8 cellular contexts compared by ENCODE assay signal in genomic region chr12:64221656-64222010, GRCh38. TPM values are rescaled to one million over a fixed set of nuclear protein-coding genes. Genes with fewer than 3 reads are reported as not detected.
DNase-seq lines count a peak whose midpoint lies in the region; ATAC-seq lines count a peak whose summit lies in the region.

No MANE protein-coding gene starts in this region.

- DNase-seq in AG20443 (ENCODE audit: low spot score) (peak; percentile 90), NCI-H345 (lab: John Stamatoyannopoulos, UW) (peak; percentile 86), mesendoderm (peak; percentile 94)
- peak; percentile 68 to 69 for DNase-seq in activated CD4-positive, alpha-beta T cell treated with anti-CD3 and anti-CD28 coated beads for 4 hours
- peak; percentile 28 for DNase-seq in stimulated activated CD8-positive, alpha-beta memory T cell treated with anti-CD3 and anti-CD28 coated beads, Interleukin-15, amount 100 ng/mL, for 1 hour (ENCODE audit: low read depth)

- no peak overlapping the region for H2AK5ac ChIP-seq in mesendoderm (ENCODE audit: low read length)

- no peak overlapping the region for H3K23ac ChIP-seq in mesendoderm (ENCODE audit: low read length)

- H3K9ac ChIP-seq in endocrine pancreas (ENCODE audit: control insufficient read depth, insufficient read depth, low read length) (peak overlapping the region; percentile 99), mesendoderm (ENCODE audit: low read length) (peak overlapping the region; percentile 86)

- ATAC-seq in GM18870 (IDR thresholded peaks at IDR 0.05; ENCODE audit: unreplicated experiment) (peak; percentile 21), HG03159 (IDR thresholded peaks at IDR 0.05; ENCODE audit: unreplicated experiment) (peak; percentile 14)

- H2BK15ac ChIP-seq in mesendoderm (replicated peaks; ENCODE audit: low read depth) = no peak overlapping the region

- peak overlapping the region; percentile 83 for H3K4me3 ChIP-seq in endocrine pancreas (ENCODE audit: control insufficient read depth, insufficient read depth, low read length)
- peak overlapping the region; percentile 80 for H3K4me3 ChIP-seq in mesendoderm (ENCODE audit: low read length)

- peak overlapping the region; percentile 94 for H3K56ac ChIP-seq in mesendoderm (ENCODE audit: low read length)

- no peak overlapping the region for H4K8ac ChIP-seq in mesendoderm (ENCODE audit: low read depth, low read length)

- H3K27me3 ChIP-seq in endocrine pancreas (ENCODE audit: control insufficient read depth, insufficient read depth, low read length) (no peaks in the 10 kb centered on the region), mesendoderm (ENCODE audit: insufficient read depth, low read length, poor library complexity) (no peaks in the 10 kb centered on the region)

- no peak overlapping the region for H2BK5ac ChIP-seq in mesendoderm (ENCODE audit: low read length)

- no CpG with 5 or more reads among the region's 16 CpGs for WGBS in mesendoderm (ENCODE audit: extremely low coverage, insufficient coverage, low lambda C conversion rate)

- no peak overlapping the region for H2BK120ac ChIP-seq in mesendoderm (ENCODE audit: low read depth, low read length)

- peak overlapping the region; percentile 9 for H3K4ac ChIP-seq in mesendoderm (ENCODE audit: low read depth, low read length)

- no peaks in the 10 kb centered on the region for H3K9me3 ChIP-seq in endocrine pancreas (ENCODE audit: control insufficient read depth, low read length)

- H3K4me1 ChIP-seq in endocrine pancreas (ENCODE audit: control insufficient read depth, insufficient read depth, low read length) (peaks cover 18% of the 10 kb centered on the region), mesendoderm (ENCODE audit: control insufficient read depth, low read depth, low read length) (no peaks in the 10 kb centered on the region)

- peak overlapping the region; percentile 22 for H3K18ac ChIP-seq in mesendoderm (ENCODE audit: low read length)

- H4K5ac ChIP-seq in mesendoderm (ENCODE audit: low read length) = no peak overlapping the region

- peak overlapping the region; percentile 73 for H3K4me2 ChIP-seq in mesendoderm (ENCODE audit: low read length)

- H3K79me2 ChIP-seq in mesendoderm (ENCODE audit: control insufficient read depth, insufficient read depth, low read length) = no peaks in the 10 kb centered on the region

- H3K27ac ChIP-seq in mesendoderm (ENCODE audit: low read depth, low read length) = no peak overlapping the region

- H3K79me1 ChIP-seq in mesendoderm (ENCODE audit: low read length) = no peaks in the 10 kb centered on the region

- H3K36me3 ChIP-seq in endocrine pancreas (ENCODE audit: control insufficient read depth, insufficient read depth, low read length) (no peaks in the 10 kb centered on the region), mesendoderm (ENCODE audit: control insufficient read depth, insufficient read depth, low read length) (no peaks in the 10 kb centered on the region)

RNA-seq across cellular contexts. Expression of gene KICS2, which starts 0.5 kb away (rescaled TPM):
- 3.7 TPM for polyA plus RNA-seq in mesendoderm (2013, experiment 1 of 2)
- 3.8 TPM for polyA plus RNA-seq in mesendoderm (2013, experiment 2 of 2)

Comparison
In these comparisons a context has a peak if more than half of its experiments do, and no peak if none do; other contexts are left out.
1. DNase-seq: peak in every context shown above with its lines; median percentile 94 in mesendoderm; 90 in AG20443; 86 in NCI-H345; 68 in activated CD4-positive, alpha-beta T cell treated with anti-CD3 and anti-CD28 coated beads for 4 hours; 28 in stimulated activated CD8-positive, alpha-beta memory T cell treated with anti-CD3 and anti-CD28 coated beads, Interleukin-15, amount 100 ng/mL, for 1 hour.